27 cellular contexts compared by ENCODE assay signal in genomic region chr15:66944121-66944520, GRCh38.
"Had no signal": no experiment of that assay in that cellular context is flagged by ENCODE, and none has a peak within 500 bp of the region (broad histone marks: within the 10 kb centered on the region; RNA-seq: fewer than 3 reads in every experiment).

No MANE protein-coding gene starts in this region.

- FAIRE-seq: colon, small intestine, TTC549 had no signal

- H3K27ac ChIP-seq: gastroesophageal sphincter, upper lobe of left lung, vagina, VCaP had no signal

- H3K4me3 ChIP-seq: gastroesophageal sphincter, upper lobe of left lung, vagina had no signal

- H3K9me3 ChIP-seq: gastroesophageal sphincter, upper lobe of left lung, vagina had no signal

- H3K36me3 ChIP-seq: gastroesophageal sphincter, upper lobe of left lung, vagina had no signal

- H3K4me1 ChIP-seq: vagina had no signal

- H3K27me3 ChIP-seq: gastroesophageal sphincter, upper lobe of left lung, vagina had no signal

- ATAC-seq: activated CD4-positive, CD25-positive, alpha-beta regulatory T cell treated with anti-CD3 and anti-CD28 coated beads, Interleukin-2, amount 50 U/mL, for 24 hours; effector memory CD8-positive, alpha-beta T cell; gastroesophageal sphincter; left cardiac atrium; left ventricle myocardium superior; naive thymus-derived CD4-positive, alpha-beta T cell; sciatic nerve; stimulated activated effector memory CD8-positive, alpha-beta T cell treated with anti-CD3 and anti-CD28 coated beads, Interleukin-12 subunit alpha, Interleukin-12 subunit beta, amount 100 ng/mL, for 72 hours; stimulated activated naive CD8-positive, alpha-beta T cell treated with anti-CD3 and anti-CD28 coated beads, Interleukin-15, amount 100 ng/mL, for 72 hours had no signal

- DNase-seq: activated CD4-positive, alpha-beta T cell treated with anti-CD3 and anti-CD28 coated beads for 48 hours; activated CD4-positive, alpha-beta T cell treated with anti-CD3 and anti-CD28 coated beads, Interleukin-2, amount 50 U/mL, for 48 hours; activated CD8-positive, alpha-beta memory T cell treated with anti-CD3 and anti-CD28 coated beads for 24 hours; activated effector memory CD4-positive, alpha-beta T cell treated with Interleukin-2 at 50 U/mL for 16 hours; activated naive CD4-positive, alpha-beta T cell treated with Interleukin-2 at 50 U/mL for 16 hours; anterior cingulate cortex; effector memory CD8-positive, alpha-beta T cell; erythroblast; hippocampal formation; left cardiac atrium; left ventricle myocardium superior; midbrain; naive thymus-derived CD4-positive, alpha-beta T cell; stimulated activated CD4-positive, alpha-beta T cell treated with anti-CD3 and anti-CD28 coated beads, Interleukin-4, amount 100 ng/mL, for 24 hours; stimulated activated naive CD8-positive, alpha-beta T cell treated with anti-CD3 and anti-CD28 coated beads, Interleukin-15, amount 100 ng/mL, for 72 hours; substantia nigra; T-helper 9 cell; upper lobe of left lung had no signal
